In genomic region chr3:10867384-10867783, GRCh38 we compare ENCODE assay signal across 14 cellular contexts. TPM values are rescaled to one million over a fixed set of nuclear protein-coding genes. Genes with fewer than 3 reads are reported as not detected.
DNase-seq lines count a peak whose midpoint lies in the region; ATAC-seq, FAIRE-seq and TF ChIP-seq lines count a peak whose summit lies in the region.
"Had no signal": no experiment of that assay in that cellular context is flagged by ENCODE, and none has a peak within 500 bp of the region (broad histone marks: within the 10 kb centered on the region; RNA-seq: fewer than 3 reads in every experiment).

No MANE protein-coding gene starts in this region.

- no peak overlapping the region for H3K27ac Mint-ChIP-seq in WTC11
- H3K27ac Mint-ChIP-seq: activated T-cell treated with anti-CD3 and anti-CD28 coated beads, Interleukin-2, amount 50 U/mL, for 24 hours had no signal

- POLR2A ChIA-PET in WTC11 (lab: Charles Lee), result no interaction called here

- CTCF ChIA-PET in WTC11 (lab: Charles Lee), result interaction anchor here (0.5 to 0.8 kb wide), 2 partner anchors 75 to 329 kb away, joined by 3 to 5 read pairs; no protein-coding TSS in a partner anchor

- H3K4me1 Mint-ChIP-seq in WTC11, result no peaks in the 10 kb centered on the region

- no peak for TF ChIP-seq CTCF in WTC11 (IDR thresholded peaks at IDR 0.05)

- no peaks in the 10 kb centered on the region for H3K9me3 Mint-ChIP-seq in WTC11
- H3K9me3 Mint-ChIP-seq: activated T-cell treated with anti-CD3 and anti-CD28 coated beads, Interleukin-2, amount 50 U/mL, for 24 hours had no signal

- ATAC-seq in WTC11 (peak; percentile 58; the same call in 1 of the 2 replicates), GM18907 (IDR thresholded peaks at IDR 0.05; ENCODE audit: unreplicated experiment) (no peak)

- H3K4me3 Mint-ChIP-seq in WTC11, result no peak overlapping the region
- H3K4me3 Mint-ChIP-seq: activated T-cell treated with anti-CD3 and anti-CD28 coated beads, Interleukin-2, amount 50 U/mL, for 24 hours had no signal

- no peaks in the 10 kb centered on the region for H3K36me3 Mint-ChIP-seq in WTC11

- FAIRE-seq in HTR-8/SVneo (lab: Jason Lieb, UNC), result no peak
- FAIRE-seq: endothelial cell of umbilical vein had no signal

- DNase-seq in AG20443 (ENCODE audit: low spot score), result peak; percentile 35
- DNase-seq in HTR-8/SVneo (ENCODE audit: insufficient read length, low spot score), result peak; percentile 30
- peak; percentile 60 for DNase-seq in WTC11 (ENCODE audit: low spot score)
- peak; percentile 12 for DNase-seq in hepatic stellate cell (ENCODE audit: low spot score)
- DNase-seq in globus pallidus (ENCODE audit: low spot score), result no peak
- DNase-seq in AG08395 (ENCODE audit: low spot score), result no peak
- no peak for DNase-seq in NCI-H345 (lab: John Stamatoyannopoulos, UW)
- DNase-seq: activated T-cell treated with anti-CD3 and anti-CD28 coated beads, Interleukin-2, amount 50 U/mL, for 24 hours; IMR-90; NCI-H2171 treated with DMSO at 0.1 percent for 48 hours; Peyer's patch had no signal

- peaks cover 98% of the 10 kb centered on the region for H3K27me3 Mint-ChIP-seq in WTC11 (ENCODE audit: low read depth)

TF ChIP-seq in WTC11, 78 proteins besides CTCF, POLR2A, EP300 and RAD21:
- TF ChIP-seq SMAD3 (CRISPR knock-in tag; IDR thresholded peaks at IDR 0.05; ENCODE audit: borderline replicate concordance), result 0 out of 2 replicates have a peak, but pooled peaks have one; percentile 32
- no peak for TF ChIP-seq SP1 (CRISPR knock-in tag; conservative IDR thresholded peaks at IDR 0.05)

RNA-seq across cellular contexts. Expression of gene SLC6A11, which starts 51.4 kb away (rescaled TPM):
- total RNA-seq in WTC11 (2021), result 0.85 to 1.5 TPM (median 1.1 TPM) in 3 replicates
- total RNA-seq: endothelial cell of umbilical vein, IMR-90, Peyer's patch, renal cortical epithelial cell had no signal

Comparison
In these comparisons a context has a peak if more than half of its experiments do, and no peak if none do; other contexts are left out.
1. DNase-seq: peak in AG20443 (single experiment), HTR-8/SVneo (single experiment), WTC11 (single experiment) and hepatic stellate cell (single experiment); none in globus pallidus (single experiment), AG08395 (single experiment) and NCI-H345 (single experiment).